Comparison of ENCODE assay signal across 16 cellular contexts in the genomic region with DNA sequence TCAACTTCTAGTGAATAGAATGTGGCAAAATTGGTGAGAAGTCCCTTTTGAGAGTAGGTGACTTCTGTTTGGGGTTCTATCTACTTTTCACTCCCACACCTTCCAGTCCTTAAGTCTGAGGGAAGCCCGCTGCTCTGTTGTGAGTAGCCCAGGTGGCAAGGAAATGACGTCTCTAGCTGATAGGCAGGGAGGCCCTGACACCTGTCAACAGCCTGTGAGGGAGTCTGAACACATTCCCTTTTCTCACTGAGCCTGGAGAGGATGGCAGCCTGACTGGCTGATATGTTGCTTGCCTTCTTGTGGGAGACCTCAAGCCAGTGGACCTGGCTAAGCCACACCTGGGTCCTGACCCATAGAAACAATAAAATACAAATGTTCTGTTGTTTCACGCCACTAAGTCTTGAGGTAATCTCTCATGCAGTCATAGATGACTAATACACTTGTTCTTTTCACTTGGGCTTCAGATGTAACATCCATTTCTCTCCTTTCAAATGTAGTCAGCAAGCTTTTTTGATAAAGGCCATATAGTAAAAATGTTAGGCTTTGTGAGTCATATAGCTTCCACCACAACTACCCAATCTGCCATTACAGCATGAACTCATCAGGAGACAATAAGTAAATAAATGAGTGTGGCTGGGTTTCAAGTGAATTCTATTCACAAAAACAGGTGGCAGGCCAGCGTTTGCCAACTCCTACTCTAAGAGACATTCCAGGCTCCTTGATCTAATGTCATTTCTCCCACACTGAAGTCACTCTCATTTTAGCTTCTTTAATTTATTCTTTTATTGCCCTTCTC.
DNase-seq lines count a peak whose midpoint lies in the region; ATAC-seq and TF ChIP-seq lines count a peak whose summit lies in the region.
"Had no signal": no experiment of that assay in that cellular context is flagged by ENCODE, and none has a peak within 500 bp of the region (broad histone marks: within the 10 kb centered on the region; RNA-seq: fewer than 3 reads in every experiment).

No MANE protein-coding gene starts in this region.

- CTCF ChIA-PET in A673 (lab: Charles Lee) = no interaction called here

- H3K9me3 ChIP-seq in A673 (ENCODE audit: low read depth, low read length, poor library complexity, severe bottlenecking) = no peaks in the 10 kb centered on the region
- H3K9me3 ChIP-seq in MG63 = no peaks in the 10 kb centered on the region
- no peaks in the 10 kb centered on the region for H3K9me3 ChIP-seq in body of pancreas
- H3K9me3 ChIP-seq: tibial artery had no signal

- TF ChIP-seq POLR2A in body of pancreas (IDR thresholded peaks at IDR 0.05) = no peak

- H3K27ac ChIP-seq in A673 (ENCODE audit: low read depth, low read length, poor library complexity, severe bottlenecking) (no peak overlapping the region), body of pancreas (peak overlapping the region in 3 of 4 donors; percentile 18 to 41 (median 20))
- H3K27ac ChIP-seq: HL-60, parathyroid adenoma, RWPE1, tibial artery had no signal

- POLR2A ChIA-PET in A673 (lab: Charles Lee; ENCODE audit: low non-redundant PET) = no interaction called here

- intact Hi-C loops in A673 (cut with micrococcal nuclease; ENCODE audit: unreplicated experiment) (no loop called here), body of pancreas (cut with DNase I) (no loop called here)

- H3K36me3 ChIP-seq in A673 (ENCODE audit: insufficient read depth, low read length, poor library complexity, severe bottlenecking) = no peaks in the 10 kb centered on the region
- H3K36me3 ChIP-seq in MG63 = no peaks in the 10 kb centered on the region
- H3K36me3 ChIP-seq in body of pancreas (replicated peaks in 1 of 2; ENCODE audit: insufficient read depth in 1 of 2, low read depth in 2 of 2) = no peaks in the 10 kb centered on the region
- H3K36me3 ChIP-seq: tibial artery had no signal

- BruUV-seq in A673 (replicated peaks; lab: Mats Ljungman, UMichigan) = no TSS peak

- ATAC-seq in GM18907 (IDR thresholded peaks at IDR 0.05; ENCODE audit: unreplicated experiment) = peak; percentile 71
- peak; percentile 82 for ATAC-seq in body of pancreas
- ATAC-seq in GM21737 (IDR thresholded peaks at IDR 0.05; ENCODE audit: unreplicated experiment) = no peak

- no peak overlapping the region for H3K4me3 ChIP-seq in A673 (ENCODE audit: low read depth, low read length, poor library complexity, severe bottlenecking)
- H3K4me3 ChIP-seq in MG63 = no peak overlapping the region
- no peak overlapping the region for H3K4me3 ChIP-seq in body of pancreas
- H3K4me3 ChIP-seq: tibial artery had no signal

- H3K4me1 ChIP-seq in A673 (ENCODE audit: insufficient read depth, low read length, poor library complexity, severe bottlenecking) (peaks cover 6% of the 10 kb centered on the region), body of pancreas (peaks cover 12% of the 10 kb centered on the region)
- H3K4me1 ChIP-seq: parathyroid adenoma, tibial artery had no signal

- H3K27me3 ChIP-seq in A673 (replicated peaks; ENCODE audit: insufficient read depth, low read depth, low read length, poor library complexity) (no peaks in the 10 kb centered on the region), MG63 (no peaks in the 10 kb centered on the region), body of pancreas (no peaks in the 10 kb centered on the region)
- H3K27me3 ChIP-seq: tibial artery had no signal

- TF ChIP-seq CTCF in A673 (conservative IDR thresholded peaks at IDR 0.05; ENCODE audit: low read depth, low read length) (no peak), body of pancreas (IDR thresholded peaks at IDR 0.05) (no peak)

- WGBS in body of pancreas, 2 donors = 43 to 50% methylated on average over 4 of the region's 4 CpGs

- DNase-seq in A673 (ENCODE audit: low spot score) = peak; percentile 73
- DNase-seq in MG63 = peak; percentile 26
- peak; percentile 46 to 71 (median 60) for DNase-seq in body of pancreas
- no peak for DNase-seq in nucleus accumbens (lab: John Stamatoyannopoulos, UW)
- no peak for DNase-seq in GOT3 (lab: John Stamatoyannopoulos, UW)
- no peak for DNase-seq in retina
- DNase-seq: activated naive CD8-positive, alpha-beta T cell treated with anti-CD3 and anti-CD28 coated beads, Interleukin-2, amount 10 ng/mL, durations not matched to agents 7 days and 5 days; CD4-positive, alpha-beta T cell; kidney glomerular epithelial cell; NCI-H1092 treated with DMSO at 0.1 percent for 48 hours; tibial artery had no signal

Comparison
In these comparisons a context has a peak if more than half of its experiments do, and no peak if none do; other contexts are left out.
1. DNase-seq: peak in A673 (single experiment), MG63 (single experiment) and body of pancreas (4 of 4); none in nucleus accumbens (0 of 56), GOT3 (single experiment) and retina (single experiment).